Comparison of ENCODE assay signal across 20 cellular contexts in genomic region chr16:51657844-51658243, GRCh38.
DNase-seq lines count a peak whose midpoint lies in the region; ATAC-seq and TF ChIP-seq lines count a peak whose summit lies in the region.
"Had no signal": no experiment of that assay in that cellular context is flagged by ENCODE, and none has a peak within 500 bp of the region (broad histone marks: within the 10 kb centered on the region; RNA-seq: fewer than 3 reads in every experiment).

No MANE protein-coding gene starts in this region.

- TF ChIP-seq CTCF in MM.1S (IDR thresholded peaks at IDR 0.05; ENCODE audit: low read length) (no peak), chondrocyte (IDR thresholded peaks at IDR 0.05) (no peak)

- H3K9ac ChIP-seq in MM.1S (ENCODE audit: low read length) = no peak overlapping the region
- H3K9ac ChIP-seq: BLaER1 treated with 17β-estradiol and CSF1 and Interleukin-3, amounts not matched to agents 10 nM and 100 nM had no signal

- no peak overlapping the region for H3K4me2 ChIP-seq in MM.1S (ENCODE audit: low read depth, low read length)
- H3K4me2 ChIP-seq: BLaER1 treated with 17β-estradiol and CSF1 and Interleukin-3, amounts not matched to agents 10 nM and 100 nM had no signal

- H3K4me1 ChIP-seq in MM.1S (ENCODE audit: low read length) = no peaks in the 10 kb centered on the region
- H3K4me1 ChIP-seq: HAP-1 had no signal

- H3K27ac ChIP-seq in MM.1S (ENCODE audit: low read length) = no peak overlapping the region
- H3K27ac ChIP-seq: BLaER1 treated with 17β-estradiol and CSF1 and Interleukin-3, amounts not matched to agents 10 nM and 100 nM; HL-60 had no signal

- no peak for ATAC-seq in HG02885 (IDR thresholded peaks at IDR 0.05; ENCODE audit: poor library complexity, unreplicated experiment)
- ATAC-seq: GM12878 had no signal

- H3K27me3 Mint-ChIP-seq in chondrocyte (ENCODE audit: low read depth) = peaks cover 2% of the 10 kb centered on the region
- H3K27me3 Mint-ChIP-seq: IgD-negative memory B cell had no signal

- no peaks in the 10 kb centered on the region for H3K36me3 Mint-ChIP-seq in chondrocyte (ENCODE audit: low read depth)
- H3K36me3 Mint-ChIP-seq: CD8-positive, alpha-beta memory T cell; IgD-negative memory B cell had no signal

- no peak overlapping the region for H2AFZ ChIP-seq in MM.1S (ENCODE audit: low read length)

- no peaks in the 10 kb centered on the region for H4K20me1 ChIP-seq in MM.1S (ENCODE audit: insufficient read depth, low read length)
- H4K20me1 ChIP-seq: BLaER1 treated with 17β-estradiol and CSF1 and Interleukin-3, amounts not matched to agents 10 nM and 100 nM had no signal

- H3K4me3 ChIP-seq in MM.1S (ENCODE audit: low read length) = no peak overlapping the region
- H3K4me3 ChIP-seq: BLaER1 treated with 17β-estradiol and CSF1 and Interleukin-3, amounts not matched to agents 10 nM and 100 nM; GM12878; HAP-1 had no signal

- no peaks in the 10 kb centered on the region for H3K36me3 ChIP-seq in MM.1S (replicated peaks; ENCODE audit: insufficient read depth, low read length)
- H3K36me3 ChIP-seq: BLaER1 treated with 17β-estradiol and CSF1 and Interleukin-3, amounts not matched to agents 10 nM and 100 nM; HAP-1 had no signal

- no peaks in the 10 kb centered on the region for H3K27me3 ChIP-seq in MM.1S (replicated peaks; ENCODE audit: insufficient read depth, low read length)
- H3K27me3 ChIP-seq: BLaER1 treated with 17β-estradiol and CSF1 and Interleukin-3, amounts not matched to agents 10 nM and 100 nM had no signal

- H3K9me2 ChIP-seq in MM.1S (replicated peaks; ENCODE audit: insufficient read depth, low read length) = no peaks in the 10 kb centered on the region

- DNase-seq in NCI-H345 (lab: John Stamatoyannopoulos, UW) (peak; percentile 37), NCI-H345 treated with DMSO at 0.1 percent for 48 hours (lab: John Stamatoyannopoulos, UW; ENCODE audit: unreplicated experiment) (no peak), NCI-H510A treated with DMSO at 0.1 percent for 48 hours (lab: John Stamatoyannopoulos, UW) (peak; percentile 30), globus pallidus (ENCODE audit: low spot score) (peak; percentile 27), MM.1S (no peak), chondrocyte (ENCODE audit: low spot score) (no peak)
- DNase-seq: CD8-positive, alpha-beta memory T cell; GDM1; Kasumi-1; MV-4-11; NCI-H146; NCI-H2107; NK-92 treated with Interleukin-12 subunit alpha and Interleukin-12 subunit beta, amount 100 ng/mL, for 24 hours; SHP77 treated with DMSO at 0.1 percent for 48 hours had no signal

- no peaks in the 10 kb centered on the region for H3F3A ChIP-seq in MM.1S (ENCODE audit: insufficient read depth, low read length)

- no peaks in the 10 kb centered on the region for H3K4me1 Mint-ChIP-seq in chondrocyte (ENCODE audit: low read depth)
- H3K4me1 Mint-ChIP-seq: CD8-positive, alpha-beta memory T cell; IgD-negative memory B cell had no signal

- H3K4me3 Mint-ChIP-seq in chondrocyte (ENCODE audit: unreplicated experiment) = no peak overlapping the region
- H3K4me3 Mint-ChIP-seq: CD8-positive, alpha-beta memory T cell; IgD-negative memory B cell had no signal

- H3K27ac Mint-ChIP-seq in chondrocyte (ENCODE audit: unreplicated experiment) = no peak overlapping the region
- H3K27ac Mint-ChIP-seq: CD8-positive, alpha-beta memory T cell; IgD-negative memory B cell had no signal

- peaks cover 2% of the 10 kb centered on the region for H3K9me3 Mint-ChIP-seq in chondrocyte (ENCODE audit: low read depth)

- no peaks in the 10 kb centered on the region for H3K9me3 ChIP-seq in MM.1S (replicated peaks; ENCODE audit: insufficient read depth, low read length)
- H3K9me3 ChIP-seq: HAP-1 had no signal

- H3K79me2 ChIP-seq in MM.1S (ENCODE audit: low read length) = no peaks in the 10 kb centered on the region

Comparison
In these comparisons a context has a peak if more than half of its experiments do, and no peak if none do; other contexts are left out.
1. DNase-seq: peak in NCI-H345 (single experiment), NCI-H510A treated with DMSO at 0.1 percent for 48 hours (single experiment) and globus pallidus (single experiment); none in NCI-H345 treated with DMSO at 0.1 percent for 48 hours (single experiment), MM.1S (single experiment) and chondrocyte (single experiment).